In the genomic region with DNA sequence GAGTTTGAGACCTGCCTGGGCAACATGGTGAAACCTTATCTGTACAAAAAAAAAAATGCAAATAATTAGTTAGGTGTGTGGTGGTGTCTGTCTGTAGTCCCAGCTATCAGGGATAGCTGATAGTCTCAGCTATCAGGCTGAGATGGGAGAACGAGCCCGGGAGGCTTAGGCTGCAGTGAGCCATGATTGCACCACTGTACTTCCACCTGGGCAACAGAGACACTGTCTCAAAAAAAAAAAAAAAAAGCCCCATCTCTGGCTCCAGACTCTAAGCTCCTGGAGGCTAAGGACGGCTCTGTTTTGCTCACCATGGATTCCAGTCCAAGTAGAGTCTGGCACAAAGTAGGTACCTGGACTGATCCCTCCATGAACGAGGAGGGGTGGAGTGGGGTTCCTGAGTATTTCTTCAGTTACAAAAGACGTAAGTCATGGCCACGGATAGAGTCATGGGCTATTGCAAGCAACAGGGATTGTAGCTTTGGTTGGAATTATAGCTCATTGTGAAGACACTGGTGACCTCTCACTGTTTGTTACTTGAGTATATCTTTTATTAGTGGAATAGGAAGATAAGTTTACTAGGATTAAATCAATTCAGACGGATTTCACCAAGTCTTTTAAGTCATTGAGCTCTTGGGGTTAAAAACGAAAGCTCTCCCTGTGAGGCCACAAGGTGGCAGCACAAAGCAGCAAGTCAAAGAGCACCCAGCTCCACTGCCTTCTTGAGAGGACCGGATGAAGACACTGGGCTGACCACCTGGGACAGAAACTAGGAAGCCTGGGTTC, we compare ENCODE assay signal across 1 cellular context.
TF ChIP-seq lines count a peak whose summit lies in the region.

No MANE protein-coding gene starts in this region.

TF ChIP-seq in H1, 55 proteins besides CTCF, POLR2A, EP300 and RAD21:
- TF ChIP-seq CHD2 (IDR thresholded peaks at IDR 0.05; ENCODE audit: low read length): no peak
- 0 out of 2 replicates have a peak, but pooled peaks have one; percentile 31 for TF ChIP-seq YY1 (IDR thresholded peaks at IDR 0.05; ENCODE audit: low read depth, low read length)
